ENCODE assay signal across 18 cellular contexts in genomic region chr2:48483506-48483905, GRCh38. TPM values are rescaled to one million over a fixed set of nuclear protein-coding genes. Genes with fewer than 3 reads are reported as not detected.
DNase-seq lines count a peak whose midpoint lies in the region; ATAC-seq and TF ChIP-seq lines count a peak whose summit lies in the region.
"Had no signal": no experiment of that assay in that cellular context is flagged by ENCODE, and none has a peak within 500 bp of the region (broad histone marks: within the 10 kb centered on the region; RNA-seq: fewer than 3 reads in every experiment).

No MANE protein-coding gene starts in this region.

- no peak overlapping the region for H3K4me3 Mint-ChIP-seq in chondrocyte (ENCODE audit: unreplicated experiment)
- H3K4me3 Mint-ChIP-seq: activated CD8-positive, alpha-beta T cell treated with anti-CD3 and anti-CD28 coated beads for 36 hours; activated naive CD8-positive, alpha-beta T cell treated with anti-CD3 and anti-CD28 coated beads for 36 hours; CD8-positive, alpha-beta T cell; stimulated activated effector memory CD8-positive, alpha-beta T cell treated with anti-CD3 and anti-CD28 coated beads, Interleukin-12 subunit alpha, Interleukin-12 subunit beta, amount 100 ng/mL, for 72 hours had no signal

- H3K27ac ChIP-seq in foreskin keratinocyte = peak overlapping the region; percentile 21
- H3K27ac ChIP-seq: A549, spleen, upper lobe of left lung had no signal

- H3K36me3 Mint-ChIP-seq in chondrocyte (ENCODE audit: low read depth) = peaks cover 8% of the 10 kb centered on the region

- H3K27ac Mint-ChIP-seq in chondrocyte (ENCODE audit: unreplicated experiment) = peak overlapping the region; percentile 32
- H3K27ac Mint-ChIP-seq: activated CD8-positive, alpha-beta T cell treated with anti-CD3 and anti-CD28 coated beads for 36 hours; activated naive CD8-positive, alpha-beta T cell treated with anti-CD3 and anti-CD28 coated beads for 36 hours; CD8-positive, alpha-beta T cell; stimulated activated effector memory CD8-positive, alpha-beta T cell treated with anti-CD3 and anti-CD28 coated beads, Interleukin-12 subunit alpha, Interleukin-12 subunit beta, amount 100 ng/mL, for 72 hours had no signal

- no peaks in the 10 kb centered on the region for H3K27me3 Mint-ChIP-seq in chondrocyte (ENCODE audit: low read depth)
- H3K27me3 Mint-ChIP-seq: activated CD8-positive, alpha-beta T cell treated with anti-CD3 and anti-CD28 coated beads for 36 hours; activated naive CD8-positive, alpha-beta T cell treated with anti-CD3 and anti-CD28 coated beads for 36 hours had no signal

- no peak for TF ChIP-seq CTCF in chondrocyte (IDR thresholded peaks at IDR 0.05)
- no peak for TF ChIP-seq CTCF in foreskin keratinocyte (conservative IDR thresholded peaks at IDR 0.05)

- no peak for ATAC-seq in foreskin keratinocyte
- no peak for ATAC-seq in HG03175 (IDR thresholded peaks at IDR 0.05; ENCODE audit: unreplicated experiment)
- no peak for ATAC-seq in GM18520 (IDR thresholded peaks at IDR 0.05; ENCODE audit: unreplicated experiment)
- ATAC-seq: A549; activated CD8-positive, alpha-beta T cell treated with anti-CD3 and anti-CD28 coated beads for 36 hours; CD8-positive, alpha-beta T cell; stimulated activated effector memory CD8-positive, alpha-beta T cell treated with anti-CD3 and anti-CD28 coated beads, Interleukin-12 subunit alpha, Interleukin-12 subunit beta, amount 100 ng/mL, for 72 hours had no signal

- no peaks in the 10 kb centered on the region for H3K4me1 ChIP-seq in foreskin keratinocyte
- H3K4me1 ChIP-seq: A549 had no signal

- no peaks in the 10 kb centered on the region for H3K27me3 ChIP-seq in foreskin keratinocyte
- H3K27me3 ChIP-seq: spleen, upper lobe of left lung had no signal

- H3K4me1 Mint-ChIP-seq in chondrocyte (ENCODE audit: low read depth) = peaks cover 5% of the 10 kb centered on the region
- H3K4me1 Mint-ChIP-seq: activated naive CD8-positive, alpha-beta T cell treated with anti-CD3 and anti-CD28 coated beads for 36 hours; stimulated activated effector memory CD8-positive, alpha-beta T cell treated with anti-CD3 and anti-CD28 coated beads, Interleukin-12 subunit alpha, Interleukin-12 subunit beta, amount 100 ng/mL, for 72 hours had no signal

- H3K4me3 ChIP-seq in skeletal muscle cell (ENCODE audit: low read depth, low read length) = no peak overlapping the region
- H3K4me3 ChIP-seq: A549, spleen, upper lobe of left lung had no signal

- DNase-seq in Ammon's horn (ENCODE audit: low spot score) (peak; percentile 10), chondrocyte (ENCODE audit: low spot score) (no peak), foreskin keratinocyte (no peak), skeletal muscle cell (ENCODE audit: low read depth) (peak; percentile 65), HUDEP-2 (lab: John Stamatoyannopoulos, UW; ENCODE audit: unreplicated experiment in 76 of 76) (no peak), NCI-H2196 treated with DMSO at 0.1 percent for 48 hours (lab: John Stamatoyannopoulos, UW; ENCODE audit: unreplicated experiment) (no peak)
- DNase-seq: activated CD8-positive, alpha-beta T cell treated with anti-CD3 and anti-CD28 coated beads for 36 hours; activated naive CD8-positive, alpha-beta T cell treated with anti-CD3 and anti-CD28 coated beads for 36 hours; activated T-cell treated with anti-CD3 and anti-CD28 coated beads, Interleukin-2, amount 50 U/mL, for 48 hours; CD8-positive, alpha-beta T cell; KBM-7; RPMI8226; spleen; upper lobe of left lung had no signal

- no peaks in the 10 kb centered on the region for H3K9me3 Mint-ChIP-seq in chondrocyte (ENCODE audit: low read depth)
- H3K9me3 Mint-ChIP-seq: activated CD8-positive, alpha-beta T cell treated with anti-CD3 and anti-CD28 coated beads for 36 hours; activated naive CD8-positive, alpha-beta T cell treated with anti-CD3 and anti-CD28 coated beads for 36 hours; CD8-positive, alpha-beta T cell; stimulated activated effector memory CD8-positive, alpha-beta T cell treated with anti-CD3 and anti-CD28 coated beads, Interleukin-12 subunit alpha, Interleukin-12 subunit beta, amount 100 ng/mL, for 72 hours had no signal

RNA-seq across cellular contexts. Expression of gene PPP1R21, which starts 42.9 kb away (rescaled TPM):
- total RNA-seq in chondrocyte (13.3 to 18.6 TPM (median 16.4 TPM) in 3 replicates), foreskin keratinocyte (15.2 and 16.6 TPM in 2 replicates)
- 10.0 and 11.1 TPM in 2 replicates for polyA plus RNA-seq in foreskin keratinocyte

RNA-seq across cellular contexts. Expression of gene STON1, which starts 46.4 kb away (rescaled TPM):
- 8.7 to 18.0 TPM (median 9.6 TPM) in 3 replicates for total RNA-seq in chondrocyte
- 0.67 and 0.99 TPM in 2 replicates for total RNA-seq in foreskin keratinocyte
- 0.32 and 0.37 TPM in 2 replicates for polyA plus RNA-seq in foreskin keratinocyte

Comparison
In these comparisons a context has a peak if more than half of its experiments do, and no peak if none do; other contexts are left out.
1. DNase-seq: peak in Ammon's horn (single experiment) and skeletal muscle cell (single experiment); none in chondrocyte (single experiment), foreskin keratinocyte (0 of 2), HUDEP-2 (0 of 76) and NCI-H2196 treated with DMSO at 0.1 percent for 48 hours (single experiment).